Comparison of ENCODE assay signal across 8 cellular contexts in the genomic region with DNA sequence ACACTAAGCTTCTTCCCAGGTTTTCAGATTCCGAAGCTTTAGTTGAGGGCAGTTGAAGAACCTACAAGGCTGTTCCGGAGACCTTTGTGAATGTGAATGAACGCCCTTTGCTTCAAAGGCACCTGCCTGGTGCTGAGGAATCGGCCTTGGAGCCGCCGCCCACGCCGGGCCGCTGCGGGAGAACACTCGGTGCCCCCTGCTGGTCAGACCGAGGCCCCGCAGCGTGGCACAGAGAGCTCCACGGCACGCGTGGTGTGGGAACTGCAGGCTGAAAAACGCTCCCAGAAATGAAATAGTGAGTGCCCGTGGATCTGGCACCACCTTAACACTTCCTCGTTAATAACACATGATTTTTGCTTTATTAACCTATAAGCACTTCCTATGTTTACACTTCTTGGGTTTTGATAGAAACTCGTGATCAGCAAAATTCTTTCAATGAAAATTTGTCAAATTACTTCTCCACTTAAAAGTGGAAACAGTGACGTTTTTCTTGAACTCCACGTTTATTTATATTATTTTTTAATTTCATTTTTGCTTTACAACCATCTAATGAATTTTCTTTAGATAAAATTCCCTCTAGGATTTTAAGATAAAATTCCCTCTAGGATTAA.
DNase-seq lines count a peak whose midpoint lies in the region; ATAC-seq and TF ChIP-seq lines count a peak whose summit lies in the region.

No MANE protein-coding gene starts in this region.

- H3K27ac ChIP-seq in H9 (ENCODE audit: insufficient read length, low read depth, low read length): no peak overlapping the region
- no peak overlapping the region for H3K27ac ChIP-seq in SJCRH30
- H3K27ac ChIP-seq in neural progenitor cell: no peak overlapping the region
- H3K27ac ChIP-seq in coronary artery: no peak overlapping the region

- H3K36me3 Mint-ChIP-seq in H9 (ENCODE audit: insufficient read depth in 1 of 3, low read depth in 3 of 3): no peaks in the 10 kb centered on the region
- peaks cover 9% of the 10 kb centered on the region for H3K36me3 Mint-ChIP-seq in endothelial cell (ENCODE audit: low read depth, unreplicated experiment)
- H3K36me3 Mint-ChIP-seq in neural progenitor cell: no peaks in the 10 kb centered on the region

- DNase-seq in BE2C (peak; percentile 37), H9 (peak; percentile 74), SJCRH30 (peak; percentile 34 to 60), endothelial cell (ENCODE audit: low spot score) (peak; percentile 13), neural progenitor cell (ENCODE audit: low spot score) (peak; percentile 82), coronary artery (ENCODE audit: low spot score) (no peak), NCI-H1694 (lab: John Stamatoyannopoulos, UW) (no peak)

- H2BK5ac ChIP-seq in H9 (ENCODE audit: insufficient read length, low read length): no peak overlapping the region

- H3K23ac ChIP-seq in H9 (ENCODE audit: insufficient read length, low read depth, low read length): no peak overlapping the region

- H3K4me2 ChIP-seq in H9 (ENCODE audit: insufficient read depth, insufficient read length, low read length): no peak overlapping the region
- no peak overlapping the region for H3K4me2 ChIP-seq in neural progenitor cell

- no peak overlapping the region for H2AFZ ChIP-seq in H9 (ENCODE audit: low read length)
- no peak overlapping the region for H2AFZ ChIP-seq in neural progenitor cell (replicated peaks)

- H3K27me3 ChIP-seq in BE2C (no peaks in the 10 kb centered on the region), H9 (ENCODE audit: insufficient read depth, low read length) (no peaks in the 10 kb centered on the region), SJCRH30 (no peaks in the 10 kb centered on the region; the same call in none of the 2 replicates), neural progenitor cell (no peaks in the 10 kb centered on the region)

- no peaks in the 10 kb centered on the region for H3K9me3 Mint-ChIP-seq in H9
- H3K9me3 Mint-ChIP-seq in endothelial cell (ENCODE audit: unreplicated experiment): peaks cover 22% of the 10 kb centered on the region
- H3K9me3 Mint-ChIP-seq in neural progenitor cell: no peaks in the 10 kb centered on the region

- no peak overlapping the region for H2BK20ac ChIP-seq in H9 (ENCODE audit: low read depth, low read length, poor library complexity, severe bottlenecking)

- H3T11ph ChIP-seq in H9 (ENCODE audit: low read length): no peak overlapping the region

- H3K9me3 ChIP-seq in BE2C: no peaks in the 10 kb centered on the region
- H3K9me3 ChIP-seq in H9 (ENCODE audit: control insufficient read depth, low read depth, low read length): no peaks in the 10 kb centered on the region
- H3K9me3 ChIP-seq in SJCRH30 (replicated peaks): no peaks in the 10 kb centered on the region
- no peaks in the 10 kb centered on the region for H3K9me3 ChIP-seq in neural progenitor cell (ENCODE audit: low read depth)

- H3K36me3 ChIP-seq in BE2C: no peaks in the 10 kb centered on the region
- H3K36me3 ChIP-seq in SJCRH30: no peaks in the 10 kb centered on the region
- H3K36me3 ChIP-seq in neural progenitor cell: no peaks in the 10 kb centered on the region

- H3K14ac ChIP-seq in H9 (ENCODE audit: insufficient read depth, low read length): no peak overlapping the region

- no peaks in the 10 kb centered on the region for H3K79me1 ChIP-seq in H9 (ENCODE audit: insufficient read depth, low read depth, low read length, poor library complexity, severe bottlenecking)

- ATAC-seq in HG02981 (IDR thresholded peaks at IDR 0.05; ENCODE audit: unreplicated experiment): no peak

- TF ChIP-seq CTCF in BE2C (IDR thresholded peaks at IDR 0.05; ENCODE audit: low read depth, low read length) (peak; percentile 51), H9 (conservative IDR thresholded peaks at IDR 0.05) (peak; percentile 97), endothelial cell (IDR thresholded peaks at IDR 0.05; ENCODE audit: unreplicated experiment) (peak; percentile 59), neural progenitor cell (IDR thresholded peaks at IDR 0.05) (peak; percentile 89), coronary artery (IDR thresholded peaks at IDR 0.05) (no peak)

- no peak overlapping the region for H2BK15ac ChIP-seq in H9 (ENCODE audit: low read depth, low read length)

- no peak overlapping the region for H4K5ac ChIP-seq in H9 (ENCODE audit: insufficient read length, low read depth, low read length)

- no peaks in the 10 kb centered on the region for H3K23me2 ChIP-seq in H9 (ENCODE audit: insufficient read length, low read depth, low read length, poor library complexity, severe bottlenecking)

- H3K4me3 ChIP-seq in BE2C (ENCODE audit: low read depth, low read length) (no peak overlapping the region), SJCRH30 (no peak overlapping the region), neural progenitor cell (no peak overlapping the region), coronary artery (no peak overlapping the region)

- no peak overlapping the region for H2AK5ac ChIP-seq in H9 (ENCODE audit: insufficient read length, low read length)

- no peak overlapping the region for H3K56ac ChIP-seq in H9 (ENCODE audit: insufficient read length, low read depth, low read length)

- WGBS in H9 (ENCODE audit: extremely low coverage, insufficient read length, low lambda C conversion rate): no CpG with 5 or more reads among the region's 23 CpGs

- H3K18ac ChIP-seq in H9 (ENCODE audit: insufficient read length, low read depth, low read length): no peak overlapping the region

- no peaks in the 10 kb centered on the region for H3K4me1 ChIP-seq in BE2C
- H3K4me1 ChIP-seq in H9 (ENCODE audit: insufficient read depth, low read length): no peaks in the 10 kb centered on the region; the same call in 1 of the 2 replicates
- no peaks in the 10 kb centered on the region for H3K4me1 ChIP-seq in SJCRH30
- H3K4me1 ChIP-seq in neural progenitor cell: peaks cover 9% of the 10 kb centered on the region

- no peaks in the 10 kb centered on the region for H3F3A ChIP-seq in neural progenitor cell (ENCODE audit: low read depth)

- H2BK12ac ChIP-seq in H9 (ENCODE audit: insufficient read length, low read depth, low read length): no peak overlapping the region

- H3K27ac Mint-ChIP-seq in H9: no peak overlapping the region
- no peak overlapping the region for H3K27ac Mint-ChIP-seq in endothelial cell (ENCODE audit: unreplicated experiment)
- no peak overlapping the region for H3K27ac Mint-ChIP-seq in neural progenitor cell

- H3K4me1 Mint-ChIP-seq in H9 (peaks cover 4 to 5% of the 10 kb centered on the region in 2 experiments), endothelial cell (ENCODE audit: unreplicated experiment) (no peaks in the 10 kb centered on the region), neural progenitor cell (peaks cover 4% of the 10 kb centered on the region)

- H3K9ac ChIP-seq in H9 (ENCODE audit: extremely low read depth, insufficient read length, low read length) (no peak overlapping the region), neural progenitor cell (no peak overlapping the region)

- H3K27me3 Mint-ChIP-seq in H9 (ENCODE audit: low read depth) (no peaks in the 10 kb centered on the region), endothelial cell (ENCODE audit: unreplicated experiment) (no peaks in the 10 kb centered on the region), neural progenitor cell (ENCODE audit: insufficient read depth, low read depth) (no peaks in the 10 kb centered on the region)

- no peaks in the 10 kb centered on the region for H3K79me2 ChIP-seq in H9 (ENCODE audit: insufficient read depth, low read length)
- no peaks in the 10 kb centered on the region for H3K79me2 ChIP-seq in neural progenitor cell (ENCODE audit: low read depth)

- no peak overlapping the region for H2BK120ac ChIP-seq in H9 (ENCODE audit: low read depth, low read length, poor library complexity, severe bottlenecking)

- H3K4ac ChIP-seq in H9 (ENCODE audit: low read depth, low read length): no peak overlapping the region

- H4K20me1 ChIP-seq in H9 (ENCODE audit: control insufficient read depth, insufficient read depth, insufficient read length) (no peaks in the 10 kb centered on the region), neural progenitor cell (ENCODE audit: low read depth) (no peaks in the 10 kb centered on the region)

- no peak overlapping the region for H4K8ac ChIP-seq in H9 (replicated peaks; ENCODE audit: insufficient read length, low read depth, low read length)

- H4K91ac ChIP-seq in H9 (ENCODE audit: insufficient read length, low read depth, low read length): no peak overlapping the region

- H3K4me3 Mint-ChIP-seq in H9 (no peak overlapping the region), endothelial cell (ENCODE audit: unreplicated experiment) (no peak overlapping the region), neural progenitor cell (no peak overlapping the region)

Comparison
In these comparisons a context has a peak if more than half of its experiments do, and no peak if none do; other contexts are left out.
1. DNase-seq: peak in BE2C (single experiment), H9 (single experiment), SJCRH30 (2 of 2), endothelial cell (single experiment) and neural progenitor cell (single experiment); none in coronary artery (single experiment) and NCI-H1694 (single experiment).